In genomic region chr12:6767592-6768384, GRCh38 we compare ENCODE assay signal across 8 cellular contexts. TPM values are rescaled to one million over a fixed set of nuclear protein-coding genes. Genes with fewer than 3 reads are reported as not detected.
A peak's percentile ranks its signal among the peaks of the same experiment; 100 is the strongest.
DNase-seq lines count a peak whose midpoint lies in the region; ATAC-seq, FAIRE-seq and TF ChIP-seq lines count a peak whose summit lies in the region.

No MANE protein-coding gene starts in this region.

- ATAC-seq in GM19463 (IDR thresholded peaks at IDR 0.05; ENCODE audit: unreplicated experiment) (no peak), HG03280 (IDR thresholded peaks at IDR 0.05; ENCODE audit: unreplicated experiment) (no peak)

- no peak for FAIRE-seq in D721Med (lab: Jason Lieb, UNC)

- DNase-seq in D721Med (ENCODE audit: insufficient read length, low spot score), result peak; percentile 11
- peak; percentile 37 for DNase-seq in NCI-H526 treated with DMSO at 0.1 percent for 48 hours (lab: John Stamatoyannopoulos, UW)
- DNase-seq in dermis blood vessel endothelial cell, result peak; percentile 47
- peak; percentile 30 for DNase-seq in myocyte (ENCODE audit: low read depth)
- no peak for DNase-seq in activated gamma-delta T cell (lab: John Stamatoyannopoulos, UW)
- no peak for DNase-seq in D341Med (ENCODE audit: low spot score)

- TF ChIP-seq CTCF in D721Med (IDR thresholded peaks at IDR 0.05; ENCODE audit: insufficient read depth, missing control alignments), result no peak

RNA-seq across cellular contexts. Expression of gene PTMS, which starts 1.6 kb away (rescaled TPM):
- 65.5 and 130 TPM in 2 replicates for total RNA-seq in dermis blood vessel endothelial cell
- total RNA-seq in myocyte, result 140 and 148 TPM in 2 replicates
- polyA plus RNA-seq in myocyte (2012), result 503 TPM

RNA-seq across cellular contexts. Expression of gene LAG3, which starts 4.5 kb away (rescaled TPM):
- total RNA-seq in dermis blood vessel endothelial cell, result under 0.01 and 0.05 TPM in 2 replicates
- 0.57 TPM in 1 of 2 replicates, not detected in the other for total RNA-seq in myocyte
- polyA plus RNA-seq in myocyte (2012), result 0.23 TPM

RNA-seq across cellular contexts. Expression of gene MLF2, which starts 14.8 kb away (rescaled TPM):
- total RNA-seq in dermis blood vessel endothelial cell, result 107 and 161 TPM in 2 replicates
- 243 and 270 TPM in 2 replicates for total RNA-seq in myocyte
- polyA plus RNA-seq in myocyte (2012), result 247 TPM

RNA-seq across cellular contexts. Expression of gene CD4, which starts 21.5 kb away (rescaled TPM):
- total RNA-seq in dermis blood vessel endothelial cell (not detected in 2 replicates), myocyte (not detected in 2 replicates)
- polyA plus RNA-seq in myocyte (2012), result 0.95 TPM

RNA-seq across cellular contexts. Expression of gene COPS7A, which starts 43.9 kb away (rescaled TPM):
- 31.7 and 41.4 TPM in 2 replicates for total RNA-seq in dermis blood vessel endothelial cell
- 118 and 125 TPM in 2 replicates for total RNA-seq in myocyte
- 139 TPM for polyA plus RNA-seq in myocyte (2012)

Comparison
In these comparisons a context has a peak if more than half of its experiments do, and no peak if none do; other contexts are left out.
1. DNase-seq: peak in D721Med (single experiment), NCI-H526 treated with DMSO at 0.1 percent for 48 hours (single experiment), dermis blood vessel endothelial cell (single experiment) and myocyte (single experiment); none in activated gamma-delta T cell (single experiment) and D341Med (single experiment).